In genomic region chrX:68508799-68509198, GRCh38 we compare ENCODE assay signal across 2 cellular contexts.
TF ChIP-seq lines count a peak whose summit lies in the region.

No MANE protein-coding gene starts in this region.

TF ChIP-seq in GM12878, 131 proteins besides CTCF, POLR2A, EP300 and RAD21:
- TF ChIP-seq POLR2AphosphoS5 (IDR thresholded peaks at IDR 0.05; ENCODE audit: low read length) (no peak), BACH1 (IDR thresholded peaks at IDR 0.05; ENCODE audit: borderline replicate concordance) (no peak), BMI1 (IDR thresholded peaks at IDR 0.05; ENCODE audit: borderline replicate concordance) (peak; percentile 50; the same call in 1 of the 2 replicates), ZBTB33 (IDR thresholded peaks at IDR 0.05) (no peak)

TF ChIP-seq in HepG2, 621 proteins besides CTCF, POLR2A, EP300 and RAD21:
- TF ChIP-seq ZBTB49 (CRISPR knock-in tag; IDR thresholded peaks at IDR 0.05; ENCODE audit: borderline replicate concordance) = no peak
- TF ChIP-seq RFX1 (IDR thresholded peaks at IDR 0.05) = peak; percentile 60
- no peak for TF ChIP-seq AKNA (CRISPR knock-in tag; IDR thresholded peaks at IDR 0.05; ENCODE audit: borderline replicate concordance)
- TF ChIP-seq AGO2 (optimal IDR thresholded peaks at IDR 0.05; ENCODE audit: low read depth, low read length) = no peak
